In the genomic region with DNA sequence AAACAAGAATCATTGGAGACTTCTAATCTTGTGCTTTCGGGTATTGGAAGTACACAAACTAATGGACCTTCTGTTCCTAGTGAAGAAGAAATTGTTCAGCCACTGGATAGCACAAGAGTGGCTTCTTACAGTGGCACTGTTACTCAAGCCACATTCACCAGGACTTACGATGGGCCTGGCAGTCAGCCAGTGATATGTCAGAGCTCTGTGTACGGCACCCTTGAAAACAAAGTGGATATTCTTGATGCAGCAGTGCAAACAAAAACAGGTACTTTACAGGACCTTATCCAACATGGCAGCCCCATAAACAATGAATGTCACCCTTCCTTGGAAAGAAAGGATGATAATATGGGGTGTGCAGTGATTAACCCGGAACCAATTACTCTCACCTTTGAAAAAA, we compare ENCODE assay signal across 11 cellular contexts.
"Had no signal": no experiment of that assay in that cellular context is flagged by ENCODE, and none has a peak within 500 bp of the region (broad histone marks: within the 10 kb centered on the region; RNA-seq: fewer than 3 reads in every experiment).

No MANE protein-coding gene starts in this region.

- H3K27me3 ChIP-seq: colonic mucosa, gastrocnemius medialis, neural progenitor cell, pancreas, stomach had no signal

- H3K4me1 Mint-ChIP-seq: neural progenitor cell had no signal

- H3K27me3 Mint-ChIP-seq: activated B cell treated with CpG ODN at 0.5 μM for 24 hours had no signal

- H3K36me3 ChIP-seq: neural progenitor cell had no signal

- H3K9me3 ChIP-seq: colonic mucosa, gastrocnemius medialis, pancreas, stomach had no signal

- ATAC-seq: gastrocnemius medialis, pancreas had no signal

- H3K4me1 ChIP-seq: gastrocnemius medialis, pancreas, stomach had no signal

- H3K27ac ChIP-seq: colonic mucosa, gastrocnemius medialis, neural progenitor cell, pancreas, skin epidermis, stomach had no signal

- H3K4me3 Mint-ChIP-seq: activated B cell treated with CpG ODN at 0.5 μM for 24 hours; neural progenitor cell; T-helper 1 cell treated with Interleukin-12 subunit alpha and Interleukin-12 subunit beta and Interleukin-4 antibody, amounts not matched to agents 30 μg/mL and 1 μg/mL, for 36 hours had no signal

- H3K27ac Mint-ChIP-seq: activated B cell treated with CpG ODN at 0.5 μM for 24 hours; neural progenitor cell; T-helper 1 cell treated with Interleukin-12 subunit alpha and Interleukin-12 subunit beta and Interleukin-4 antibody, amounts not matched to agents 30 μg/mL and 1 μg/mL, for 36 hours had no signal

- H3K4me3 ChIP-seq: colonic mucosa, gastrocnemius medialis, neural progenitor cell, pancreas, skin epidermis, stomach had no signal

- H3K9me3 Mint-ChIP-seq: activated B cell treated with CpG ODN at 0.5 μM for 24 hours; neural progenitor cell; T-helper 1 cell treated with Interleukin-12 subunit alpha and Interleukin-12 subunit beta and Interleukin-4 antibody, amounts not matched to agents 30 μg/mL and 1 μg/mL, for 36 hours had no signal

- DNase-seq: activated B cell treated with CpG ODN at 0.5 μM for 24 hours; caudate nucleus; colonic mucosa; gastrocnemius medialis; pancreas; retina; stimulated activated CD4-positive, alpha-beta T cell treated with anti-CD3 and anti-CD28 coated beads, Interleukin-4, amount 100 ng/mL, for 4 hours; stomach had no signal
